In the genomic region with DNA sequence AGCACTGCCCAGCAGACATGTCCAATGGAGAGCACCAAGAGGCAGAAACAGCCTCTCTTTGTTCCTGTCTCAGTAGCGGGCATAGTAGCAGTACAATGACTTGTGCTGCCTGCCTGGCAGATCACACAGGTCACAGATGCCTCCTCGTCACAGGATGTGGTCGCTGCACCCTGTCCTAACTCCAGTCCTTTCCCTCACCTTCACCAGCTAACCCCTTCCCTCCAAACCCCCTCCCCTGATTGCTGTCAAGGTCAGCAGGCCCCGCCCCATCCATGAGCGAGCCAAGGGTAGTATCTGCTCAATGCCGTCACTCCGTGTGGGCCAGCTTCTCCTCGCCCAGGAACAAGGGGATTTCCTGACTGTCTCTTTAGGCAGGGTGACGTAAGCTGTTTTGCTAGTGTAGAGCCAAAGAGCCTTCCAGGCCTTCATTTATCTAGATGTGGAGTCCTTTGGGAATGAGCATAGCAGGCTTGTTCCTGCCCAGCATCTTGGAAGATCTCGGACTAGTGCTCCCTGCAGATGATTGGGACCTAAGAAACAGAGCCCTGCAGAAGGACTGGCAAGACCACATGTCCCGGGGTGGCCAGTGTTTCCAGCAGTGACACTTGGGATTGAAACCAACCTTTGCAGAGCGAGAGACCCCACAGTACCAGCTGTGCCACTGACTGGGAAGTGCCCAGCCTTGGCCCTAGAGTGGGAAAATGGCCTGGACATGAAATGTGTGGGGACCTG, we compare ENCODE assay signal across 1 cellular context.
TF ChIP-seq lines count a peak whose summit lies in the region.

No MANE protein-coding gene starts in this region.

TF ChIP-seq in H1, 55 proteins besides CTCF, POLR2A, EP300 and RAD21 (continued from another document):
- TF ChIP-seq GTF2F1 (IDR thresholded peaks at IDR 0.05; ENCODE audit: borderline replicate concordance, low read depth, low read length): no peak
- TF ChIP-seq SP4 (IDR thresholded peaks at IDR 0.05; ENCODE audit: low read length): no peak
- no peak for TF ChIP-seq CEBPB (IDR thresholded peaks at IDR 0.05; ENCODE audit: low read depth, low read length)
- no peak for TF ChIP-seq NRF1 (IDR thresholded peaks at IDR 0.05; ENCODE audit: low read depth, low read length)
- TF ChIP-seq YY1 (IDR thresholded peaks at IDR 0.05; ENCODE audit: low read depth, low read length): no peak
- TF ChIP-seq FOSL1 (IDR thresholded peaks at IDR 0.05; ENCODE audit: insufficient read depth, low read depth, low read length): no peak
- no peak for TF ChIP-seq TAF1 (IDR thresholded peaks at IDR 0.05; ENCODE audit: low read depth, low read length)
- no peak for TF ChIP-seq SP1 (IDR thresholded peaks at IDR 0.05; ENCODE audit: low read depth, low read length)
- no peak for TF ChIP-seq TAF7 (optimal IDR thresholded peaks at IDR 0.05; ENCODE audit: borderline replicate concordance, low read depth, low read length)
- no peak for TF ChIP-seq BCL11A (IDR thresholded peaks at IDR 0.05; ENCODE audit: low read depth in 2 of 2, low read length in 2 of 2)
- no peak for TF ChIP-seq SIX5 (IDR thresholded peaks at IDR 0.05; ENCODE audit: low read depth, low read length)
- no peak for TF ChIP-seq TEAD4 (IDR thresholded peaks at IDR 0.05; ENCODE audit: low read depth, low read length)
- no peak for TF ChIP-seq MAFK (IDR thresholded peaks at IDR 0.05; ENCODE audit: low read depth, low read length)
- no peak for TF ChIP-seq BACH1 (IDR thresholded peaks at IDR 0.05; ENCODE audit: low read length)
